Comparison of ENCODE assay signal across 1 cellular context in genomic region chr2:226791056-226791486, GRCh38.
A peak's percentile ranks its signal among the peaks of the same experiment; 100 is the strongest.
TF ChIP-seq lines count a peak whose summit lies in the region.

No MANE protein-coding gene starts in this region.

TF ChIP-seq in IMR-90, 13 proteins besides CTCF, POLR2A, EP300 and RAD21 (continued from another document):
- TF ChIP-seq MXI1 (IDR thresholded peaks at IDR 0.05; ENCODE audit: borderline replicate concordance, low read depth, low read length) = peak; percentile 79; the same call in 1 of the 2 replicates
- no peak for TF ChIP-seq SMC3 (IDR thresholded peaks at IDR 0.05; ENCODE audit: low read depth, low read length)
- no peak for TF ChIP-seq CEBPB (IDR thresholded peaks at IDR 0.05; ENCODE audit: low read depth, low read length)
